In the genomic region with DNA sequence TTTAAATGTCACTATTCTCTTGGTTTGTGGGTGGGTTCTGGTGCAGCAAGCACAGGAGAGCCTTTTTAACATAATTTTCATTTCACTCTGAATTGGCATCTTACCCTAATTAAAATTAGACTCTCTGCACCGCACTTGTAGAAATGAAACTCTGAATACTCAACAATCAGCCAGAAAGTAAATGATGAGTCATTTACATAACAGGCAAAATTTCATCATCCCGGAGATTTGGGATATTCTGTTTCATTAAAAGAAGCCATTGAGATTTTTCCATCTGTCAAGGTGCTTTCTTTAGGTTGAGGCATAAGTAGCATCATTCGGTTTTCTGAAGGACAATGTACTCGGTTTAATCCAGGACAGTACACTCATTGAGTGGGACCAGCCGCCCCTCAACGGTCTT, we compare ENCODE assay signal across 14 cellular contexts.
A peak's percentile ranks its signal among the peaks of the same experiment; 100 is the strongest.
DNase-seq lines count a peak whose midpoint lies in the region; ATAC-seq, FAIRE-seq and TF ChIP-seq lines count a peak whose summit lies in the region.
"Had no signal": no experiment of that assay in that cellular context is flagged by ENCODE, and none has a peak within 500 bp of the region (broad histone marks: within the 10 kb centered on the region; RNA-seq: fewer than 3 reads in every experiment).

No MANE protein-coding gene starts in this region.

- H3K27me3 ChIP-seq in ascending aorta (no peaks in the 10 kb centered on the region), brain microvascular endothelial cell (replicated peaks) (no peaks in the 10 kb centered on the region)

- no peak for TF ChIP-seq EP300 in A549 (IDR thresholded peaks at IDR 0.05)

- H3K4me2 ChIP-seq in A549, result no peak overlapping the region

- POLR2A ChIA-PET in A549 (lab: Yijun Ruan, JAX), result no interaction called here

- no peak for DNase-seq in A549 (ENCODE audit: low read depth in 1 of 2, low spot score in 1 of 2)
- peak; percentile 63 for DNase-seq in ELR (ENCODE audit: low read depth)
- peak; percentile 54 for DNase-seq in amniotic epithelial cell (ENCODE audit: low read depth)
- peak; percentile 40 for DNase-seq in fibroblast of the conjunctiva (ENCODE audit: low read depth)
- no peak for DNase-seq in ascending aorta (ENCODE audit: low spot score in 2 of 2)
- no peak for DNase-seq in GM13976 (ENCODE audit: low spot score)
- DNase-seq in brain microvascular endothelial cell, result no peak
- DNase-seq: activated effector memory CD4-positive, alpha-beta T cell treated with Interleukin-2 at 50 U/mL for 16 hours; central memory CD4-positive, alpha-beta T cell; NCI-H2227 treated with DMSO at 0.1 percent for 48 hours had no signal

- H3K27ac ChIP-seq in A549 (no peak overlapping the region), ascending aorta (peak overlapping the region in 1 of 2 donors; percentile 10), brain microvascular endothelial cell (no peak overlapping the region)

- FAIRE-seq in A549 (lab: Jason Lieb, UNC), result no peak
- FAIRE-seq: H54, urothelium cell line had no signal

- CTCF ChIA-PET in A549 (lab: Yijun Ruan, JAX), result no interaction called here

- intact Hi-C loops in ascending aorta (cut with DNase I), result loop anchor here (5.0 kb wide), 1 partner anchor 45 kb away; no protein-coding TSS in a partner anchor

- no peak for TF ChIP-seq RAD21 in A549 (conservative IDR thresholded peaks at IDR 0.05 in 1 of 2, IDR thresholded peaks at IDR 0.05 in 1 of 2)

- H3K4me1 ChIP-seq in A549 (peaks cover 11% of the 10 kb centered on the region; the same call in 1 of the 3 replicates), ascending aorta (peaks cover 0 to 12% of the 10 kb centered on the region in 2 donors)

- in situ Hi-C loops in GM13976 (cut with MboI; ENCODE audit: low sequenced_read_pairs, unreplicated experiment), result no loop called here
- in situ Hi-C loops in brain microvascular endothelial cell (cut with HindIII; ENCODE audit: low pct_ligation_motif_present, low sequenced_read_pairs), result no loop called here

- no peak for TF ChIP-seq POLR2A in A549 (IDR thresholded peaks at IDR 0.05; ENCODE audit: low read length)

- H3K9me3 ChIP-seq in A549 (no peaks in the 10 kb centered on the region), ascending aorta (no peaks in the 10 kb centered on the region)

- no peak for TF ChIP-seq CTCF in A549 (IDR thresholded peaks at IDR 0.05)
- TF ChIP-seq CTCF in ascending aorta (IDR thresholded peaks at IDR 0.05), result no peak
- no peak for TF ChIP-seq CTCF in GM13976 (IDR thresholded peaks at IDR 0.05; ENCODE audit: borderline replicate concordance, control extremely low read depth, extremely low read depth, insufficient read depth, missing control alignments)
- no peak for TF ChIP-seq CTCF in brain microvascular endothelial cell (IDR thresholded peaks at IDR 0.05; ENCODE audit: low read depth, low read length, missing control alignments)

- H3K4me3 ChIP-seq in A549 (no peak overlapping the region), ascending aorta (no peak overlapping the region), brain microvascular endothelial cell (ENCODE audit: low read depth, low read length) (no peak overlapping the region)

- H3K36me3 ChIP-seq in ascending aorta (no peaks in the 10 kb centered on the region), brain microvascular endothelial cell (replicated peaks) (no peaks in the 10 kb centered on the region)

- no peak for ATAC-seq in A549
- no peak for ATAC-seq in GM19324 (IDR thresholded peaks at IDR 0.05; ENCODE audit: low FRiP score, unreplicated experiment)
- ATAC-seq: esophagus mucosa had no signal

- 76% methylated on average over 6 of the region's 6 CpGs for WGBS in A549 (ENCODE audit: missing lambda C conversion rate)

TF ChIP-seq in A549, 52 proteins besides CTCF, POLR2A, EP300 and RAD21:
- TF ChIP-seq HOXA7 (CRISPR knock-in tag; IDR thresholded peaks at IDR 0.05) (no peak), FOSL2 (IDR thresholded peaks at IDR 0.05) (no peak), FOSL2 (CRISPR knock-in tag; IDR thresholded peaks at IDR 0.05) (peak; percentile 63), JUN (IDR thresholded peaks at IDR 0.05) (no peak)

Comparison
In these comparisons a context has a peak if more than half of its experiments do, and no peak if none do; other contexts are left out.
1. DNase-seq: peak in ELR (single experiment), amniotic epithelial cell (single experiment) and fibroblast of the conjunctiva (single experiment); none in A549 (0 of 2), ascending aorta (0 of 2), GM13976 (single experiment) and brain microvascular endothelial cell (single experiment).